ENCODE assay signal across 10 cellular contexts in genomic region chr19:45419396-45419795, GRCh38. TPM values are rescaled to one million over a fixed set of nuclear protein-coding genes. Genes with fewer than 3 reads are reported as not detected.
A peak's percentile ranks its signal among the peaks of the same experiment; 100 is the strongest.
DNase-seq lines count a peak whose midpoint lies in the region; ATAC-seq, FAIRE-seq and TF ChIP-seq lines count a peak whose summit lies in the region.
"Had no signal": no experiment of that assay in that cellular context is flagged by ENCODE, and none has a peak within 500 bp of the region (broad histone marks: within the 10 kb centered on the region; RNA-seq: fewer than 3 reads in every experiment).

No MANE protein-coding gene starts in this region.

- in situ Hi-C loops in GM12878 (cut with MboI), result no loop called here

- H3K79me2 ChIP-seq in GM12878 (ENCODE audit: control insufficient read depth, insufficient read depth, low read length), result peaks cover 16% of the 10 kb centered on the region

- peak overlapping the region; percentile 38 for H3K9ac ChIP-seq in GM12878 (ENCODE audit: control insufficient read depth, insufficient read depth, low read length)
- H3K9ac ChIP-seq: GM23248 had no signal

- H4K20me1 ChIP-seq in GM12878 (ENCODE audit: control insufficient read depth, insufficient read depth), result no peaks in the 10 kb centered on the region

- 2% methylated on average over 4 of the region's 4 CpGs for WGBS in GM12878 (ENCODE audit: insufficient coverage, insufficient replicate concordance, low lambda C conversion rate, missing lambda C conversion rate)

- peak; percentile 51 for TF ChIP-seq POLR2A in GM12878 (IDR thresholded peaks at IDR 0.05; ENCODE audit: low read depth, low read length)

- H2AFZ ChIP-seq in GM12878 (ENCODE audit: control insufficient read depth, low read depth, low read length), result no peak overlapping the region
- H2AFZ ChIP-seq: GM23248 had no signal

- DNase-seq in GDM1 (lab: John Stamatoyannopoulos, UW) (peak; percentile 48), GM12878 (ENCODE audit: low read depth, low spot score) (no peak), DMS153 treated with DMSO at 0.1 percent for 48 hours (lab: John Stamatoyannopoulos, UW; ENCODE audit: unreplicated experiment) (no peak), BE2C (no peak), 8988T (no peak)
- DNase-seq in stimulated activated CD4-positive, alpha-beta T cell treated with anti-CD3 and anti-CD28 coated beads, Interleukin-1b, Interleukin-23, amount 100 ng/mL, for 48 hours, result no peak
- DNase-seq: GM23248 had no signal

- peak; percentile 58 for ATAC-seq in GM19351 (IDR thresholded peaks at IDR 0.05; ENCODE audit: unreplicated experiment)
- peak; percentile 38 for ATAC-seq in HG03571 (IDR thresholded peaks at IDR 0.05; ENCODE audit: unreplicated experiment)
- peak; percentile 82 for ATAC-seq in GM12878

- POLR2A ChIA-PET in GM12878 (lab: Charles Lee), result no interaction called here

- intact Hi-C loops in GM12878 (cut with micrococcal nuclease; ENCODE audit: unreplicated experiment), result loop anchor here (1.0 kb wide), 1 partner anchor 14 kb away; the partner anchor contains the start of gene PPP1R13L

- 0 out of 2 replicates have a peak, but pooled peaks have one; percentile 17 for TF ChIP-seq RAD21 in GM12878 (IDR thresholded peaks at IDR 0.05; ENCODE audit: insufficient read depth, low read depth, low read length)

- peak overlapping the region; percentile 26; the same call in 1 of the 2 replicates for H3K4me3 ChIP-seq in GM12878
- no peak overlapping the region for H3K4me3 ChIP-seq in BE2C (ENCODE audit: low read depth, low read length)
- H3K4me3 ChIP-seq: GM23248 had no signal

- H3K27ac ChIP-seq in GM12878 (ENCODE audit: control insufficient read depth, insufficient read depth), result peak overlapping the region; percentile 73
- H3K27ac ChIP-seq: GM23248, VCaP had no signal

- H3K4me1 ChIP-seq in GM12878 (ENCODE audit: control insufficient read depth, insufficient read depth, low read length), result peaks cover 35% of the 10 kb centered on the region
- no peaks in the 10 kb centered on the region for H3K4me1 ChIP-seq in BE2C

- CTCF ChIA-PET in GM12878 (lab: Yijun Ruan, JAX), result interaction anchor here (1.1 to 4.9 kb wide), 3 partner anchors 16 to 59 kb away, joined by 5 to 42 read pairs (median 6); partner anchors contain the start of gene PPP1R13L

- RAD21 ChIA-PET in GM12878 (lab: Charles Lee; ENCODE audit: unreplicated experiment), result interaction anchor here (0.6 to 1.5 kb wide), 3 partner anchors 15 to 222 kb away, joined by 3 to 7 read pairs (median 3); partner anchors contain the start of gene PPP1R13L

- H3K27me3 ChIP-seq in GM12878 (replicated peaks in 1 of 2; ENCODE audit: control insufficient read depth in 2 of 2, insufficient read depth in 2 of 2, low read length in 1 of 2) (no peaks in the 10 kb centered on the region), BE2C (no peaks in the 10 kb centered on the region)

- peak overlapping the region; percentile 86 for H3K4me2 ChIP-seq in GM12878 (ENCODE audit: control insufficient read depth, insufficient read depth)

- TF ChIP-seq EP300 in GM12878 (IDR thresholded peaks at IDR 0.05; ENCODE audit: borderline replicate concordance in 1 of 2, control insufficient read depth in 1 of 2, low read depth in 2 of 2, low read length in 2 of 2), result peak; percentile 48 to 95; a peak in 3 of 4 replicates

- TF ChIP-seq CTCF in GM12878 (IDR thresholded peaks at IDR 0.05 in 2 of 3, conservative IDR thresholded peaks at IDR 0.05 in 1 of 3; ENCODE audit: control insufficient read depth in 2 of 3, extremely low read depth in 1 of 3, insufficient read depth in 1 of 3, low read depth in 3 of 3, low read length in 3 of 3) (0 out of 6 replicates have a peak, but pooled peaks of 1 of the 3 experiments have one; percentile 1), BE2C (IDR thresholded peaks at IDR 0.05; ENCODE audit: low read depth, low read length) (no peak)

- FAIRE-seq in GM12878 (lab: Jason Lieb, UNC), result peak; percentile 97

- SMC1A ChIA-PET in GM12878 (lab: Charles Lee; ENCODE audit: uncharacterized antibody, unreplicated experiment), result no interaction called here

- no TSS peak for BruUV-seq in GM12878 (replicated peaks; lab: Mats Ljungman, UMichigan)

- no peaks in the 10 kb centered on the region for H3K9me3 ChIP-seq in GM12878 (replicated peaks; ENCODE audit: control insufficient read depth, insufficient read depth, low read length)
- no peaks in the 10 kb centered on the region for H3K9me3 ChIP-seq in BE2C

- H3K36me3 ChIP-seq in GM12878 (ENCODE audit: control insufficient read depth in 2 of 2, insufficient read depth in 2 of 2, low read length in 1 of 2) (peaks cover 3 to 7% of the 10 kb centered on the region in 2 experiments), BE2C (peaks cover 44% of the 10 kb centered on the region)

RNA-seq across cellular contexts. Expression of gene ERCC1, which starts 4.3 kb away (rescaled TPM):
- total RNA-seq in GM12878 (2013; cell fraction: nucleolus; rRNA removed), result 59.3 and 59.4 TPM in 2 replicates
- total RNA-seq in GM12878 (2014; rRNA removed) (74.7 and 82.6 TPM in 2 replicates), GM12878 (2014; rRNA removed; fragmentation: Illumina TruSeq; extraction: Trizol) (45.4 and 57.2 TPM in 2 replicates), GM12878 (2021) (70.1 and 75.3 TPM in 2 replicates)
- polyA plus RNA-seq in GM12878 (2011; ENCODE audit: low read depth), result 161 TPM
- polyA plus RNA-seq in GM12878 (2011; rRNA removed) (36.8 and 65.0 TPM in 2 replicates), GM12878 (2014; fragmentation: Illumina TruSeq; extraction: Trizol) (23.1 and 52.0 TPM in 2 replicates), GM12878 (2014; fragmentation: Nextera tagmentation; extraction: Ambion mirVana) (10 to 100 TPM; 14.7 to 36.8 TPM), GM12878 (2014; rRNA removed) (104 and 113 TPM in 2 replicates), GM12878 (2016; fragmentation: Nextera tagmentation; extraction: Ambion mirVana) (10 to 100 TPM; 54.2 to 66.8 TPM)
- 105 and 127 TPM in 2 replicates for polyA plus RNA-seq in GM12878 (2011; cell fraction: cytosol; rRNA removed)
- 101 and 105 TPM in 2 replicates for polyA plus RNA-seq in GM12878 (2011; cell fraction: nucleus; rRNA removed)
- polyA plus RNA-seq in GM12878 (2012), result 49.9 and 53.1 TPM in 2 replicates
- 51.6 and 101 TPM in 2 replicates for polyA minus RNA-seq in GM12878 (2011; rRNA and poly(A)+ RNA removed)
- polyA minus RNA-seq in GM12878 (2011; cell fraction: cytosol; rRNA and poly(A)+ RNA removed), result 45.3 and 49.4 TPM in 2 replicates
- 28.0 and 31.4 TPM in 2 replicates for polyA minus RNA-seq in GM12878 (2011; cell fraction: nucleus; rRNA and poly(A)+ RNA removed)
- 120 TPM for polyA plus RNA-seq in BE2C (2012; ENCODE audit: insufficient read depth, insufficient read length, low read depth)

RNA-seq across cellular contexts. Expression of gene POLR1G, which starts 13.0 kb away (rescaled TPM):
- 2.6 and 3.9 TPM in 2 replicates for total RNA-seq in GM12878 (2013; cell fraction: nucleolus; rRNA removed)
- total RNA-seq in GM12878 (2014; rRNA removed) (18.4 and 30.9 TPM in 2 replicates), GM12878 (2014; rRNA removed; fragmentation: Illumina TruSeq; extraction: Trizol) (19.5 and 23.2 TPM in 2 replicates), GM12878 (2021) (18.8 TPM in 2 replicates)
- polyA plus RNA-seq in GM12878 (2011; ENCODE audit: low read depth), result 1.3 TPM
- polyA plus RNA-seq in GM12878 (2011; rRNA removed) (3.1 and 5.0 TPM in 2 replicates), GM12878 (2014; fragmentation: Illumina TruSeq; extraction: Trizol) (13.3 and 22.1 TPM in 2 replicates), GM12878 (2014; fragmentation: Nextera tagmentation; extraction: Ambion mirVana) (1 to 10 TPM; 2.0 to 5.4 TPM), GM12878 (2014; rRNA removed) (17.4 and 24.4 TPM in 2 replicates), GM12878 (2016; fragmentation: Nextera tagmentation; extraction: Ambion mirVana) (10 to 100 TPM; 23.2 to 24.3 TPM)
- polyA plus RNA-seq in GM12878 (2011; cell fraction: cytosol; rRNA removed), result 5.4 and 6.9 TPM in 2 replicates
- 2.1 and 4.8 TPM in 2 replicates for polyA plus RNA-seq in GM12878 (2011; cell fraction: nucleus; rRNA removed)
- polyA plus RNA-seq in GM12878 (2012), result 3.3 and 4.2 TPM in 2 replicates
- 2.6 and 3.6 TPM in 2 replicates for polyA minus RNA-seq in GM12878 (2011; rRNA and poly(A)+ RNA removed)
- polyA minus RNA-seq in GM12878 (2011; cell fraction: cytosol; rRNA and poly(A)+ RNA removed), result 4.0 and 6.8 TPM in 2 replicates
- polyA minus RNA-seq in GM12878 (2011; cell fraction: nucleus; rRNA and poly(A)+ RNA removed), result 1.3 and 3.3 TPM in 2 replicates
- polyA plus RNA-seq in BE2C (2012; ENCODE audit: insufficient read depth, insufficient read length, low read depth), result 16.9 TPM

RNA-seq across cellular contexts. Expression of gene PPP1R13L, which starts 14.5 kb away (rescaled TPM):
- total RNA-seq in GM12878 (2013; cell fraction: nucleolus; rRNA removed), result 34.6 and 46.1 TPM in 2 replicates
- total RNA-seq in GM12878 (2014; rRNA removed) (1.8 and 2.5 TPM in 2 replicates), GM12878 (2014; rRNA removed; fragmentation: Illumina TruSeq; extraction: Trizol) (1.2 and 1.3 TPM in 2 replicates), GM12878 (2021) (10.0 and 11.0 TPM in 2 replicates)
- polyA plus RNA-seq in GM12878 (2011; ENCODE audit: low read depth), result 15.1 TPM
- polyA plus RNA-seq in GM12878 (2011; rRNA removed) (2.3 and 2.4 TPM in 2 replicates), GM12878 (2014; fragmentation: Illumina TruSeq; extraction: Trizol) (3.0 and 3.3 TPM in 2 replicates), GM12878 (2014; fragmentation: Nextera tagmentation; extraction: Ambion mirVana) (1 to 10 TPM in 1 of 2 experiments, under 1 TPM in 1; 0.40 to 1.9 TPM), GM12878 (2014; rRNA removed) (4.4 and 4.7 TPM in 2 replicates), GM12878 (2016; fragmentation: Nextera tagmentation; extraction: Ambion mirVana) (1 to 10 TPM; 2.4 to 2.6 TPM)
- polyA plus RNA-seq in GM12878 (2011; cell fraction: cytosol; rRNA removed), result 3.5 and 3.6 TPM in 2 replicates
- 15.1 and 17.8 TPM in 2 replicates for polyA plus RNA-seq in GM12878 (2011; cell fraction: nucleus; rRNA removed)
- 23.7 and 26.2 TPM in 2 replicates for polyA plus RNA-seq in GM12878 (2012)
- 2.3 and 4.3 TPM in 2 replicates for polyA minus RNA-seq in GM12878 (2011; rRNA and poly(A)+ RNA removed)
- polyA minus RNA-seq in GM12878 (2011; cell fraction: cytosol; rRNA and poly(A)+ RNA removed), result 2.5 and 4.3 TPM in 2 replicates
- polyA minus RNA-seq in GM12878 (2011; cell fraction: nucleus; rRNA and poly(A)+ RNA removed), result 3.1 and 4.4 TPM in 2 replicates
- 0.77 TPM for polyA plus RNA-seq in BE2C (2012; ENCODE audit: insufficient read depth, insufficient read length, low read depth)

RNA-seq across cellular contexts. Expression of gene FOSB, which starts 48.4 kb away (rescaled TPM):
- total RNA-seq in GM12878 (2013; cell fraction: nucleolus; rRNA removed), result 2.5 and 2.8 TPM in 2 replicates
- total RNA-seq in GM12878 (2014; rRNA removed) (0.11 and 0.44 TPM in 2 replicates), GM12878 (2014; rRNA removed; fragmentation: Illumina TruSeq; extraction: Trizol) (0.14 and 0.31 TPM in 2 replicates), GM12878 (2021) (0.56 and 0.69 TPM in 2 replicates)
- polyA plus RNA-seq in GM12878 (2011; ENCODE audit: low read depth), result 0.52 TPM
- polyA plus RNA-seq in GM12878 (2011; rRNA removed) (0.13 and 0.20 TPM in 2 replicates), GM12878 (2014; fragmentation: Illumina TruSeq; extraction: Trizol) (0.28 and 0.35 TPM in 2 replicates), GM12878 (2014; fragmentation: Nextera tagmentation; extraction: Ambion mirVana) (under 1 TPM; 0.06 to 0.07 TPM), GM12878 (2014; rRNA removed) (0.24 and 0.34 TPM in 2 replicates), GM12878 (2016; fragmentation: Nextera tagmentation; extraction: Ambion mirVana) (under 1 TPM; 0.29 to 0.45 TPM)
- polyA plus RNA-seq in GM12878 (2011; cell fraction: cytosol; rRNA removed), result 0.25 and 0.34 TPM in 2 replicates
- polyA plus RNA-seq in GM12878 (2011; cell fraction: nucleus; rRNA removed), result 1.6 and 1.8 TPM in 2 replicates
- 0.83 and 1.1 TPM in 2 replicates for polyA plus RNA-seq in GM12878 (2012)
- polyA minus RNA-seq in GM12878 (2011; rRNA and poly(A)+ RNA removed), result 1.8 and 2.5 TPM in 2 replicates
- polyA minus RNA-seq in GM12878 (2011; cell fraction: cytosol; rRNA and poly(A)+ RNA removed), result not detected in 2 replicates
- 3.9 and 7.5 TPM in 2 replicates for polyA minus RNA-seq in GM12878 (2011; cell fraction: nucleus; rRNA and poly(A)+ RNA removed)
- polyA plus RNA-seq in BE2C (2012; ENCODE audit: insufficient read depth, insufficient read length, low read depth), result 1.1 TPM

RNA-seq across cellular contexts. Expression of gene ERCC2, which starts 49.0 kb away (rescaled TPM):
- total RNA-seq in GM12878 (2013; cell fraction: nucleolus; rRNA removed), result 19.5 and 22.8 TPM in 2 replicates
- total RNA-seq in GM12878 (2014; rRNA removed) (16.9 and 18.8 TPM in 2 replicates), GM12878 (2014; rRNA removed; fragmentation: Illumina TruSeq; extraction: Trizol) (7.5 and 7.7 TPM in 2 replicates), GM12878 (2021) (38.7 and 40.1 TPM in 2 replicates)
- polyA plus RNA-seq in GM12878 (2011; ENCODE audit: low read depth), result 8.8 TPM
- polyA plus RNA-seq in GM12878 (2011; rRNA removed) (7.4 and 27.2 TPM in 2 replicates), GM12878 (2014; fragmentation: Illumina TruSeq; extraction: Trizol) (7.6 and 20.5 TPM in 2 replicates), GM12878 (2014; fragmentation: Nextera tagmentation; extraction: Ambion mirVana) (1 to 10 TPM; 1.3 to 2.4 TPM), GM12878 (2014; rRNA removed) (20.6 and 24.9 TPM in 2 replicates), GM12878 (2016; fragmentation: Nextera tagmentation; extraction: Ambion mirVana) (10 to 100 TPM in 1 of 2 experiments, 1 to 10 TPM in 1; 9.8 to 12.5 TPM)
- 16.8 and 18.1 TPM in 2 replicates for polyA plus RNA-seq in GM12878 (2011; cell fraction: cytosol; rRNA removed)
- 73.9 and 87.0 TPM in 2 replicates for polyA plus RNA-seq in GM12878 (2011; cell fraction: nucleus; rRNA removed)
- 25.0 and 25.7 TPM in 2 replicates for polyA plus RNA-seq in GM12878 (2012)
- polyA minus RNA-seq in GM12878 (2011; rRNA and poly(A)+ RNA removed), result 25.1 and 39.2 TPM in 2 replicates
- 9.8 and 10.8 TPM in 2 replicates for polyA minus RNA-seq in GM12878 (2011; cell fraction: cytosol; rRNA and poly(A)+ RNA removed)
- polyA minus RNA-seq in GM12878 (2011; cell fraction: nucleus; rRNA and poly(A)+ RNA removed), result 16.8 and 27.8 TPM in 2 replicates
- 23.3 TPM for polyA plus RNA-seq in BE2C (2012; ENCODE audit: insufficient read depth, insufficient read length, low read depth)
